16 cellular contexts compared by ENCODE assay signal in the genomic region with DNA sequence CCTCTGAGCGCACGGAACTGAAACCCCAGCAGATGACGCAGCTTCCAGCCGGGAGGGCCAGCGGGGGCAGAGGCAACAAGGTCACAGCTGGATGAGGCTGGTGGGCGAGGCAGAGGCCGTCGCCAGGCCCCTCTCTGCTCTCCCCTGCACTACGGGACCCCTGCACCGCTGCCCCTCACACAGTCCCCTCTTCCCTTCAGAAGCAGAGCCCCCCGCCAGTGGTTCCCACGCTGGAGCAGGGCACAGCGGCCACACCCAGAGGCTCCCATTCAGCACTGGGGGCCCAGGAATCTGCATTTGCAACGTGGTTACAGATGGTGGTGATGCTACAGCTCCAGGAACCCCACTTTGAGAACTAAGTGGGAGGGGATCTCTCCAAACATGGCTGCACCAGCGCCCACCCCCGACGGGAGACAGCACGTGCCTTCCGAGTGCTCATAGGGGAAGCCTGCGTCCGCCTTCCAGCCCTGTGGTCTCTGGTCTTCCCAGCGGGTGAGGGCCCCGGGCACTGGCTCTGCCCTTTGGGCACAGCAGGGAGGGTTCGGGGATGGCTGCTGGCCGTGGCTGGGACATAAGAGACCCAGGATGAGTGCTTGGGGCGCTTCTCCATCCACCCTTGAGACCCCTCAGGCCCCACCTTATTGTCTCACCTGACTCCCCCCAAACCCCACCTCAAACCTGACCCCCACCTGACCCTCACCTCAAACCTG.
"Had no signal": no experiment of that assay in that cellular context is flagged by ENCODE, and none has a peak within 500 bp of the region (broad histone marks: within the 10 kb centered on the region; RNA-seq: fewer than 3 reads in every experiment).

No MANE protein-coding gene starts in this region.

- H3K4me3 ChIP-seq: cardiac muscle cell, lung, suprapubic skin, upper lobe of right lung had no signal

- H3K27me3 Mint-ChIP-seq: activated CD4-positive, alpha-beta T cell treated with anti-CD3 and anti-CD28 coated beads for 36 hours; activated naive CD8-positive, alpha-beta T cell treated with anti-CD3 and anti-CD28 coated beads, Interleukin-2, amount 50 U/mL, for 24 hours had no signal

- H3K9me3 Mint-ChIP-seq: activated CD4-positive, alpha-beta memory T cell treated with anti-CD3 and anti-CD28 coated beads, Interleukin-2, amount 10 ng/mL, durations not matched to agents 7 days and 5 days; activated naive CD8-positive, alpha-beta T cell treated with anti-CD3 and anti-CD28 coated beads, Interleukin-2, amount 50 U/mL, for 24 hours; natural killer cell had no signal

- H3K36me3 ChIP-seq: cardiac muscle cell, suprapubic skin, upper lobe of right lung, WERI-Rb-1 had no signal

- DNase-seq: activated CD4-positive, alpha-beta memory T cell treated with anti-CD3 and anti-CD28 coated beads, Interleukin-2, amount 10 ng/mL, durations not matched to agents 7 days and 5 days; activated CD4-positive, alpha-beta T cell treated with anti-CD3 and anti-CD28 coated beads for 36 hours; activated naive CD8-positive, alpha-beta T cell treated with anti-CD3 and anti-CD28 coated beads, Interleukin-2, amount 50 U/mL, for 24 hours; activated T-cell treated with anti-CD3 and anti-CD28 coated beads, Interleukin-2, amount 50 U/mL, for 48 hours; effector memory CD4-positive, alpha-beta T cell; natural killer cell; occipital lobe; stimulated activated CD4-positive, alpha-beta T cell treated with anti-CD3 and anti-CD28 coated beads, Interleukin-4, amount 100 ng/mL, for 1 hour; stimulated activated CD8-positive, alpha-beta memory T cell treated with anti-CD3 and anti-CD28 coated beads, Interleukin-4, amount 100 ng/mL, for 48 hours; stimulated activated naive CD8-positive, alpha-beta T cell treated with anti-CD3 and anti-CD28 coated beads, Interleukin-15, Interleukin-2, amounts not matched to agents 100 U/mL and 50 U/mL, for 24 hours; T-helper 9 cell; upper lobe of right lung; WERI-Rb-1 had no signal

- H3K4me3 Mint-ChIP-seq: activated CD4-positive, alpha-beta memory T cell treated with anti-CD3 and anti-CD28 coated beads, Interleukin-2, amount 10 ng/mL, durations not matched to agents 7 days and 5 days; activated CD4-positive, alpha-beta T cell treated with anti-CD3 and anti-CD28 coated beads for 36 hours; activated naive CD8-positive, alpha-beta T cell treated with anti-CD3 and anti-CD28 coated beads, Interleukin-2, amount 50 U/mL, for 24 hours; natural killer cell had no signal

- H3K27ac ChIP-seq: cardiac muscle cell, suprapubic skin, upper lobe of right lung, WERI-Rb-1 had no signal

- H3K36me3 Mint-ChIP-seq: natural killer cell had no signal

- H3K9me3 ChIP-seq: suprapubic skin, upper lobe of right lung had no signal

- H3K27me3 ChIP-seq: suprapubic skin, upper lobe of right lung had no signal

- H3K27ac Mint-ChIP-seq: activated CD4-positive, alpha-beta memory T cell treated with anti-CD3 and anti-CD28 coated beads, Interleukin-2, amount 10 ng/mL, durations not matched to agents 7 days and 5 days; activated CD4-positive, alpha-beta T cell treated with anti-CD3 and anti-CD28 coated beads for 36 hours; activated naive CD8-positive, alpha-beta T cell treated with anti-CD3 and anti-CD28 coated beads, Interleukin-2, amount 50 U/mL, for 24 hours; natural killer cell had no signal
